23 cellular contexts compared by ENCODE assay signal in the genomic region with DNA sequence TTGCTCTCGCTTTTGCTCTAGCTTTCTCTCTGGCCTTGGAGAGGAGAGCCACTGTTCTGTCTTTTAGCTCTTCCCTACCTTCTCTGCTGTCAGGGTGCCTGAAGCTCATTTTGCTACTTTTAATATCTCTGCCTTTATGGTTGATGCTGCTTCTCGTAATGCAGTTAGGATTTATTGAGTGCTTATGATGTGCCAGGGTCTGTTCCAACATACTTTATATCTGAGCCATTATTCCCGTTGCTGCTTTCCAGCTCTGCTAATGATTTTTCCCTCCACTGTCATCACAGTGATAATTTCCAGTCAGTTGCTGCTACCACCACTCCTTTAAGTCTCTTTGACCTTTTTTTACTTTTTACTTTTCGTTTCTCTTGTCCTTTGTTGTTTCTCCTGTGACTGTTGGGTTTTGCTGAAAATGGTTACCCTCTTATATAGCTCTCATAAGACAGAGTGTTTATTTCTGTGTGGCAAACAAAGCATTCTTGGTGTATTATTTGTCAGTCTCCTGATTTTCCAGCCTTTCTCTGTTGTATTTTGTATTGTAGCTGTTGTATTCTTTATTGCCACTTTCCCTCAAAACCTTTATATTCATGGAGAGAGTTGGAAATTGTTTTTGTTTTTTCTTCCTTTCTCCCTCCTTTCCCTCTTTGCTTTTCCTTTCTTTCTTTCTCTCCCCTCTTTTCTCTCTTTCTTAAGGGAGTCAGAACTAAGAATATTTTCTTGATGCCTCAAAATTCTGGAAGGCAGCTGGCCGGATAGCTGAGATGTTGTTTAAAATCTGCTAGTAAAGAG. TPM values are rescaled to one million over a fixed set of nuclear protein-coding genes. Genes with fewer than 3 reads are reported as not detected.
A peak's percentile ranks its signal among the peaks of the same experiment; 100 is the strongest.
DNase-seq lines count a peak whose midpoint lies in the region; ATAC-seq, FAIRE-seq and TF ChIP-seq lines count a peak whose summit lies in the region.
"Had no signal": no experiment of that assay in that cellular context is flagged by ENCODE, and none has a peak within 500 bp of the region (broad histone marks: within the 10 kb centered on the region; RNA-seq: fewer than 3 reads in every experiment).

No MANE protein-coding gene starts in this region.

- in situ Hi-C loops in IMR-90 (cut with MboI; ENCODE audit: low sequenced_read_pairs) (loop anchor here (25.0 kb wide), 1 partner anchor 994 kb away; no protein-coding TSS in a partner anchor), G401 (cut with HindIII; ENCODE audit: low sequenced_read_pairs) (no loop called here)

- H2BK5ac ChIP-seq in IMR-90 (ENCODE audit: low read depth, low read length, poor library complexity, severe bottlenecking): peak overlapping the region; percentile 49
- H2BK5ac ChIP-seq in mesendoderm (ENCODE audit: low read length): no peak overlapping the region

- H3K27me3 ChIP-seq in BJ (ENCODE audit: control insufficient read depth, insufficient read depth, low read length) (no peaks in the 10 kb centered on the region), IMR-90 (ENCODE audit: control insufficient read depth, insufficient read depth, low read length) (no peaks in the 10 kb centered on the region), muscle layer of duodenum (ENCODE audit: low read depth, low read length) (no peaks in the 10 kb centered on the region), mesendoderm (ENCODE audit: insufficient read depth, low read length, poor library complexity) (no peaks in the 10 kb centered on the region)
- H3K27me3 ChIP-seq: heart right ventricle, neural progenitor cell, spleen had no signal

- H4K20me1 ChIP-seq in IMR-90 (ENCODE audit: insufficient read depth, low read length): no peaks in the 10 kb centered on the region

- H3K9ac ChIP-seq in IMR-90 (ENCODE audit: low read depth, low read length) (peak overlapping the region; percentile 71), mesendoderm (ENCODE audit: low read length) (no peak overlapping the region)
- H3K9ac ChIP-seq: neural progenitor cell had no signal

- H3K4ac ChIP-seq in IMR-90 (ENCODE audit: low read depth, low read length): 0 out of 2 replicates have a peak overlapping the region, but pooled peaks have one; percentile 2
- no peak overlapping the region for H3K4ac ChIP-seq in mesendoderm (ENCODE audit: low read depth, low read length)

- H2AFZ ChIP-seq in IMR-90 (replicated peaks; ENCODE audit: low read length, poor library complexity): no peak overlapping the region
- H2AFZ ChIP-seq: neural progenitor cell had no signal

- H3K4me1 ChIP-seq in IMR-90 (ENCODE audit: control insufficient read depth, insufficient read depth, low read length) (peaks cover 8% of the 10 kb centered on the region), muscle layer of duodenum (ENCODE audit: control insufficient read depth in 1 of 2, insufficient read depth in 2 of 2, low read length in 2 of 2) (no peaks in the 10 kb centered on the region), mesendoderm (ENCODE audit: control insufficient read depth, low read depth, low read length) (no peaks in the 10 kb centered on the region)
- H3K4me1 ChIP-seq: neural progenitor cell, spleen had no signal

- H3K14ac ChIP-seq in IMR-90 (replicated peaks; ENCODE audit: low read depth, low read length): 0 out of 2 replicates have a peak overlapping the region, but pooled peaks have one; percentile 4

- no peak overlapping the region for H2BK20ac ChIP-seq in IMR-90 (ENCODE audit: low read depth, low read length)

- no TSS peak for BruUV-seq in IMR-90 (replicated peaks; lab: Mats Ljungman, UMichigan)

- H2AK5ac ChIP-seq in IMR-90 (ENCODE audit: low read depth, low read length): no peak overlapping the region
- H2AK5ac ChIP-seq in mesendoderm (ENCODE audit: low read length): no peak overlapping the region

- H3K56ac ChIP-seq in IMR-90 (ENCODE audit: extremely low read depth, insufficient read depth, low read length) (no peak overlapping the region; the same call in 1 of the 2 replicates), mesendoderm (ENCODE audit: low read length) (no peak overlapping the region)

- H2BK15ac ChIP-seq in IMR-90 (ENCODE audit: low read depth, low read length) (no peak overlapping the region), mesendoderm (replicated peaks; ENCODE audit: low read depth) (no peak overlapping the region)

- no peak overlapping the region for H2BK120ac ChIP-seq in IMR-90 (ENCODE audit: low read depth, low read length)
- H2BK120ac ChIP-seq in mesendoderm (ENCODE audit: low read depth, low read length): no peak overlapping the region

- H3K23ac ChIP-seq in IMR-90 (ENCODE audit: low read depth, low read length): peak overlapping the region; percentile 10; the same call in 1 of the 2 replicates
- H3K23ac ChIP-seq in mesendoderm (ENCODE audit: low read length): no peak overlapping the region

- H3K18ac ChIP-seq in IMR-90 (ENCODE audit: low read depth, low read length) (peak overlapping the region; percentile 9; the same call in 1 of the 2 replicates), mesendoderm (ENCODE audit: low read length) (no peak overlapping the region)

- DNase-seq in BJ (ENCODE audit: low read depth) (peak; percentile 9), IMR-90 (peak; percentile 42), fibroblast of mammary gland (ENCODE audit: low read depth) (peak; percentile 30), mesendoderm (no peak), NCI-H1694 treated with DMSO at 0.1 percent for 48 hours (lab: John Stamatoyannopoulos, UW) (no peak), G401 (ENCODE audit: low spot score) (no peak), GM19239 (ENCODE audit: insufficient read length, low spot score) (no peak)
- DNase-seq: activated CD4-positive, alpha-beta T cell treated with anti-CD3 and anti-CD28 coated beads for 48 hours; heart right ventricle; Kasumi-1; left ventricle myocardium inferior; NCI-H187; NCI-H748 treated with DMSO at 0.1 percent for 48 hours; Right ventricle myocardium superior; spleen; stimulated activated CD4-positive, alpha-beta T cell treated with anti-CD3 and anti-CD28 coated beads, Interleukin-4, amount 100 ng/mL, for 1 hour; stimulated activated naive CD4-positive, alpha-beta T cell; T-cell had no signal

- CTCF ChIA-PET in BJ (lab: Yijun Ruan, JAX): interaction anchor here (1.1 kb wide), 2 partner anchors 10 to 980 kb away, joined by 3 to 4 read pairs; no protein-coding TSS in a partner anchor
- CTCF ChIA-PET in IMR-90 (lab: Yijun Ruan, JAX): interaction anchor here (0.6 to 1.3 kb wide), 3 partner anchors 9 to 1094 kb away, joined by 3 read pairs; no protein-coding TSS in a partner anchor

- TF ChIP-seq CTCF in BJ (IDR thresholded peaks at IDR 0.05; ENCODE audit: insufficient read depth, low read depth, low read length) (no peak), IMR-90 (conservative IDR thresholded peaks at IDR 0.05; ENCODE audit: low read depth, low read length) (no peak), fibroblast of mammary gland (conservative IDR thresholded peaks at IDR 0.05; ENCODE audit: control insufficient read depth, insufficient read depth, low read depth, low read length) (no peak)

- H3K9me3 ChIP-seq in IMR-90 (ENCODE audit: control insufficient read depth, insufficient read depth, low read length) (no peaks in the 10 kb centered on the region), muscle layer of duodenum (ENCODE audit: control insufficient read depth in 1 of 2, low read length in 2 of 2) (no peaks in the 10 kb centered on the region)
- H3K9me3 ChIP-seq: heart right ventricle, left ventricle myocardium inferior, spleen had no signal

- H2AK9ac ChIP-seq in IMR-90 (replicated peaks; ENCODE audit: low read depth, low read length, poor library complexity): no peak overlapping the region

- dilution Hi-C loops in IMR-90 (cut with HindIII; ENCODE audit: low sequenced_read_pairs, unreplicated experiment): no loop called here

- H4K5ac ChIP-seq in IMR-90 (ENCODE audit: low read depth, low read length) (no peak overlapping the region), mesendoderm (ENCODE audit: low read length) (no peak overlapping the region)

- H3K36me3 ChIP-seq in BJ (ENCODE audit: control insufficient read depth, insufficient read depth, low read length) (peaks cover 2% of the 10 kb centered on the region; the same call in 1 of the 2 replicates), IMR-90 (ENCODE audit: control insufficient read depth, insufficient read depth, low read length) (peaks cover 3% of the 10 kb centered on the region; the same call in 1 of the 2 replicates), muscle layer of duodenum (ENCODE audit: control insufficient read depth in 1 of 2, insufficient read depth in 2 of 2, low read length in 2 of 2) (peaks cover 1 to 3% of the 10 kb centered on the region in 2 donors), mesendoderm (ENCODE audit: control insufficient read depth, insufficient read depth, low read length) (no peaks in the 10 kb centered on the region)
- H3K36me3 ChIP-seq: neural progenitor cell had no signal

- no peak overlapping the region for H3K4me3 ChIP-seq in BJ (ENCODE audit: low read depth, low read length)
- H3K4me3 ChIP-seq in IMR-90 (ENCODE audit: insufficient read depth, low read depth, low read length): peak overlapping the region; percentile 10; the same call in 1 of the 2 replicates
- no peak overlapping the region for H3K4me3 ChIP-seq in fibroblast of mammary gland (ENCODE audit: control insufficient read depth, low read depth, low read length)
- H3K4me3 ChIP-seq in muscle layer of duodenum (ENCODE audit: low read depth in 1 of 2, low read length in 2 of 2): no peak overlapping the region
- no peak overlapping the region for H3K4me3 ChIP-seq in mesendoderm (ENCODE audit: low read length)
- H3K4me3 ChIP-seq: coronary artery, heart right ventricle, left ventricle myocardium inferior, neural progenitor cell, spleen had no signal

- H4K8ac ChIP-seq in IMR-90 (ENCODE audit: low read depth in 2 of 2, low read length in 2 of 2): peak overlapping the region in 1 of 2 experiments; percentile 26; a peak in 2 of 4 replicates
- no peak overlapping the region for H4K8ac ChIP-seq in mesendoderm (ENCODE audit: low read depth, low read length)

- H4K91ac ChIP-seq in IMR-90 (ENCODE audit: insufficient read depth, low read depth, low read length): no peak overlapping the region

- H3K4me2 ChIP-seq in IMR-90 (ENCODE audit: low read depth, low read length) (peak overlapping the region; percentile 73), mesendoderm (ENCODE audit: low read length) (no peak overlapping the region)
- H3K4me2 ChIP-seq: neural progenitor cell had no signal

- TF ChIP-seq RAD21 in IMR-90 (IDR thresholded peaks at IDR 0.05; ENCODE audit: low read length): no peak

- TF ChIP-seq POLR2A in IMR-90 (IDR thresholded peaks at IDR 0.05; ENCODE audit: low read depth, low read length): no peak

- H3K79me1 ChIP-seq in IMR-90 (ENCODE audit: low read depth in 1 of 2, low read length in 2 of 2): no peaks in the 10 kb centered on the region
- H3K79me1 ChIP-seq in mesendoderm (ENCODE audit: low read length): no peaks in the 10 kb centered on the region

- H3K79me2 ChIP-seq in mesendoderm (ENCODE audit: control insufficient read depth, insufficient read depth, low read length): no peaks in the 10 kb centered on the region

- POLR2A ChIA-PET in BJ (lab: Charles Lee): interaction anchor here (1.2 kb wide), 1 partner anchor 84 kb away, joined by 3 read pairs; no protein-coding TSS in a partner anchor
- POLR2A ChIA-PET in IMR-90 (lab: Charles Lee; ENCODE audit: unreplicated experiment): no interaction called here

- FAIRE-seq in GM19239 (lab: Jason Lieb, UNC): no peak
- FAIRE-seq: TTC549 had no signal

- H3K27ac ChIP-seq in IMR-90 (ENCODE audit: insufficient read depth, low read length): peak overlapping the region; percentile 76; the same call in 1 of the 2 replicates
- peak overlapping the region; percentile 25 for H3K27ac ChIP-seq in muscle layer of duodenum (ENCODE audit: low read length)
- no peak overlapping the region for H3K27ac ChIP-seq in mesendoderm (ENCODE audit: low read depth, low read length)
- H3K27ac ChIP-seq: coronary artery, heart right ventricle, left ventricle myocardium inferior, neural progenitor cell, spleen had no signal

- no CpG with 5 or more reads among the region's 5 CpGs for WGBS in IMR-90 (ENCODE audit: extremely low coverage in 2 of 2, insufficient read length in 1 of 2), 2 experiments
- no CpG with 5 or more reads among the region's 5 CpGs for WGBS in mesendoderm (ENCODE audit: extremely low coverage, insufficient coverage, low lambda C conversion rate)

- intact Hi-C loops in IMR-90 (cut with micrococcal nuclease): no loop called here

- H3K9me1 ChIP-seq in IMR-90 (ENCODE audit: insufficient read depth, low read length): peaks cover 7% of the 10 kb centered on the region

- peak; percentile 76 for ATAC-seq in IMR-90 (ENCODE audit: low read depth)
- ATAC-seq: activated T-helper 17 cell treated with anti-CD3 and anti-CD28 coated beads, Interleukin-2, amount 50 U/mL, for 72 hours; heart right ventricle; T-cell had no signal

RNA-seq across cellular contexts. Expression of gene COG6, which starts 37.4 kb away (rescaled TPM):
- 14.4 and 26.7 TPM in 2 replicates for polyA plus RNA-seq in BJ (2011; rRNA removed)
- 11.2 and 12.2 TPM in 2 replicates for polyA minus RNA-seq in BJ (2011; rRNA and poly(A)+ RNA removed)
- 37.5 and 46.1 TPM in 2 replicates for total RNA-seq in IMR-90 (2012; rRNA removed)
- 20.3 and 22.8 TPM in 2 replicates for polyA plus RNA-seq in IMR-90 (2012; rRNA removed)
- polyA plus RNA-seq in IMR-90 (2012; cell fraction: cytosol; rRNA removed): 5.4 and 6.9 TPM in 2 replicates
- polyA plus RNA-seq in IMR-90 (2012; cell fraction: nucleus; rRNA removed; ENCODE audit: low replicate concordance): 3.4 and 33.1 TPM in 2 replicates
- 9.1 TPM for polyA plus RNA-seq in mesendoderm (2013, experiment 1 of 2)
- 9.3 TPM for polyA plus RNA-seq in mesendoderm (2013, experiment 2 of 2)
- total RNA-seq in G401 (2014; rRNA removed; shearing (Covaris generic)): 20.6 and 27.3 TPM in 2 replicates

Comparison
In these comparisons a context has a peak if more than half of its experiments do, and no peak if none do; other contexts are left out.
1. DNase-seq: peak in BJ (single experiment), IMR-90 (single experiment) and fibroblast of mammary gland (single experiment); none in mesendoderm (single experiment), NCI-H1694 treated with DMSO at 0.1 percent for 48 hours (single experiment), G401 (single experiment) and GM19239 (single experiment).